8 cellular contexts compared by ENCODE assay signal in the genomic region with DNA sequence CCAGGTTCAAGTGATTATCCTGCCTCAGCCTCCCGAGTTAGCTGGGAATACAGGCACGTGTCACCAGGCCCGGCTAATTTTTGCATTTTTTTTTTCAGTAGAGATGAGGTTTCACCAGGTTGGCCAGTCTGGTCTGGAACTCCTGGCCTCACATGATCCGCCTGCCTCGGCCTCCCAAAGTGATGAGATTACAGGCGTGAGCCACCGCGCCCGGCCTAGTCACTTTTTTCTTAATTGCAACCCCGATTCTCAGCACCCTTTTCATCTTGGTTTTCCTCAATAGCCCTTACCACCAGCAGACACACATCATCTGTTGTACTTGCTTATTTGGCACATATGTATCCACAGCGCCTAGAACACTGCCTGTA. TPM values are rescaled to one million over a fixed set of nuclear protein-coding genes. Genes with fewer than 3 reads are reported as not detected.
DNase-seq lines count a peak whose midpoint lies in the region; ATAC-seq and TF ChIP-seq lines count a peak whose summit lies in the region.

No MANE protein-coding gene starts in this region.

- H3K36me3 ChIP-seq in adrenal gland (replicated peaks in 1 of 2) = peaks cover 0 to 24% of the 10 kb centered on the region in 2 donors
- H3K36me3 ChIP-seq in left lung = peaks cover 0 to 25% of the 10 kb centered on the region in 2 donors
- H3K36me3 ChIP-seq in testis (ENCODE audit: low read depth, missing control alignments) = no peaks in the 10 kb centered on the region

- WGBS in adrenal gland, 4 donors = 74 to 76% (median 75%) methylated on average over 11 of the region's 11 CpGs
- 35 to 50% methylated on average over 11 of the region's 11 CpGs for WGBS in testis, 2 donors

- TF ChIP-seq CTCF in adrenal gland (IDR thresholded peaks at IDR 0.05) (no peak), left lung (IDR thresholded peaks at IDR 0.05) (no peak), testis (IDR thresholded peaks at IDR 0.05) (no peak)

- H3K4me3 Mint-ChIP-seq in activated CD4-positive, alpha-beta T cell treated with anti-CD3 and anti-CD28 coated beads, Interleukin-2, amount 10 ng/mL, durations not matched to agents 7 days and 5 days = peak overlapping the region; percentile 95

- H3K4me3 ChIP-seq in adrenal gland (peak overlapping the region in 2 of 4 donors; percentile 76 to 96), left lung (peak overlapping the region; percentile 77 to 97), testis (peak overlapping the region; percentile 85 to 91)

- H3K4me1 Mint-ChIP-seq in activated CD4-positive, alpha-beta T cell treated with anti-CD3 and anti-CD28 coated beads, Interleukin-2, amount 10 ng/mL, durations not matched to agents 7 days and 5 days = peaks cover 57% of the 10 kb centered on the region

- H3K4me1 ChIP-seq in adrenal gland (replicated peaks in 1 of 2) (peaks cover 29 to 39% of the 10 kb centered on the region in 2 donors), left lung (peaks cover 11 to 40% of the 10 kb centered on the region in 2 donors), testis (peaks cover 9% of the 10 kb centered on the region)

- POLR2A ChIA-PET in activated CD4-positive, alpha-beta T cell treated with anti-CD3 and anti-CD28 coated beads, Interleukin-2, amount 10 ng/mL, durations not matched to agents 7 days and 5 days (lab: Charles Lee) = no interaction called here

- H3K27me3 ChIP-seq in adrenal gland (no peaks in the 10 kb centered on the region), left lung (no peaks in the 10 kb centered on the region), testis (no peaks in the 10 kb centered on the region)

- no peak for ATAC-seq in left lung

- H3K9me3 Mint-ChIP-seq in activated CD4-positive, alpha-beta T cell treated with anti-CD3 and anti-CD28 coated beads, Interleukin-2, amount 10 ng/mL, durations not matched to agents 7 days and 5 days = no peaks in the 10 kb centered on the region

- CTCF ChIA-PET in activated CD4-positive, alpha-beta T cell treated with anti-CD3 and anti-CD28 coated beads, Interleukin-2, amount 10 ng/mL, durations not matched to agents 7 days and 5 days (lab: Charles Lee) = interaction anchor here (1.0 to 1.2 kb wide), 3 partner anchors 7 to 53 kb away, joined by 3 to 6 read pairs (median 3); no protein-coding TSS in a partner anchor

- H3K27ac ChIP-seq in adrenal gland = peak overlapping the region in 4 of 5 donors; percentile 34 to 94 (median 88)
- peak overlapping the region; percentile 36 to 80 for H3K27ac ChIP-seq in left lung
- H3K27ac ChIP-seq in testis = no peak overlapping the region

- intact Hi-C loops in adrenal gland (cut with DNase I) (no loop called here), left lung (cut with DNase I) (no loop called here), testis (cut with DNase I; ENCODE audit: low total_unique reads) (no loop called here)

- no peaks in the 10 kb centered on the region for H3K27me3 Mint-ChIP-seq in activated CD4-positive, alpha-beta T cell treated with anti-CD3 and anti-CD28 coated beads, Interleukin-2, amount 10 ng/mL, durations not matched to agents 7 days and 5 days

- TF ChIP-seq POLR2A in adrenal gland (IDR thresholded peaks at IDR 0.05) (no peak), testis (IDR thresholded peaks at IDR 0.05) (no peak)

- H3K9me3 ChIP-seq in adrenal gland (replicated peaks in 1 of 3) (no peaks in the 10 kb centered on the region), left lung (no peaks in the 10 kb centered on the region), testis (no peaks in the 10 kb centered on the region)

- DNase-seq in activated CD4-positive, alpha-beta T cell treated with anti-CD3 and anti-CD28 coated beads, Interleukin-2, amount 10 ng/mL, durations not matched to agents 7 days and 5 days = no peak
- no peak for DNase-seq in activated CD4-positive, alpha-beta T cell treated with anti-CD3 and anti-CD28 coated beads for 4 hours
- no peak for DNase-seq in adrenal gland
- DNase-seq in left lung = peak in 1 of 2 donors; percentile 55
- DNase-seq in testis = no peak
- DNase-seq in NCI-H226 = no peak
- DNase-seq in middle frontal gyrus (ENCODE audit: extremely low spot score, low spot score) = no peak
- no peak for DNase-seq in Kasumi-1 (lab: John Stamatoyannopoulos, UW)

- peak overlapping the region; percentile 89 for H3K27ac Mint-ChIP-seq in activated CD4-positive, alpha-beta T cell treated with anti-CD3 and anti-CD28 coated beads, Interleukin-2, amount 10 ng/mL, durations not matched to agents 7 days and 5 days

- peaks cover 33% of the 10 kb centered on the region for H3K36me3 Mint-ChIP-seq in activated CD4-positive, alpha-beta T cell treated with anti-CD3 and anti-CD28 coated beads, Interleukin-2, amount 10 ng/mL, durations not matched to agents 7 days and 5 days (ENCODE audit: low read depth)

RNA-seq across cellular contexts. Expression of a gene that starts 0.6 kb away (rescaled TPM):
- 100 to 1,000 TPM; 404 to 442 TPM for total RNA-seq in activated CD4-positive, alpha-beta T cell treated with anti-CD3 and anti-CD28 coated beads, Interleukin-2, amount 10 ng/mL, durations not matched to agents 7 days and 5 days
- 100 to 1,000 TPM; 336 to 680 (median 490) TPM for total RNA-seq in adrenal gland
- 100 to 1,000 TPM; 214 to 335 (median 255) TPM for polyA plus RNA-seq in adrenal gland
- total RNA-seq in left lung = 100 to 1,000 TPM; 189 to 248 TPM
- 100 to 1,000 TPM; 109 to 198 TPM for total RNA-seq in testis
- polyA plus RNA-seq in testis (ENCODE audit: insufficient read depth, low read depth, low replicate concordance) = 198 TPM

RNA-seq across cellular contexts. Expression of a gene that starts 39.8 kb away (rescaled TPM):
- 10 to 100 TPM in 1 of 2 experiments, 1 to 10 TPM in 1; 9.4 to 13.4 TPM for total RNA-seq in activated CD4-positive, alpha-beta T cell treated with anti-CD3 and anti-CD28 coated beads, Interleukin-2, amount 10 ng/mL, durations not matched to agents 7 days and 5 days
- total RNA-seq in adrenal gland (10 to 100 TPM in 5 of 8 donors, 1 to 10 TPM in 3; 7.6 to 26.1 (median 11.2) TPM), left lung (10 to 100 TPM in 1 of 2 donors, 1 to 10 TPM in 1; 5.0 to 11.4 TPM), testis (10 to 100 TPM; 33.8 to 35.1 TPM)
- polyA plus RNA-seq in adrenal gland (10 to 100 TPM; 12.7 to 13.2 (median 13.0) TPM), testis (ENCODE audit: insufficient read depth, low read depth, low replicate concordance) (29.0 TPM)

Comparison
In these comparisons a context has a peak if more than half of its experiments do, and no peak if none do; other contexts are left out.
1. H3K27ac ChIP-seq: peak in adrenal gland (4 of 5) and left lung (2 of 2); none in testis (0 of 2).